Comparison of ENCODE assay signal across 17 cellular contexts in the genomic region with DNA sequence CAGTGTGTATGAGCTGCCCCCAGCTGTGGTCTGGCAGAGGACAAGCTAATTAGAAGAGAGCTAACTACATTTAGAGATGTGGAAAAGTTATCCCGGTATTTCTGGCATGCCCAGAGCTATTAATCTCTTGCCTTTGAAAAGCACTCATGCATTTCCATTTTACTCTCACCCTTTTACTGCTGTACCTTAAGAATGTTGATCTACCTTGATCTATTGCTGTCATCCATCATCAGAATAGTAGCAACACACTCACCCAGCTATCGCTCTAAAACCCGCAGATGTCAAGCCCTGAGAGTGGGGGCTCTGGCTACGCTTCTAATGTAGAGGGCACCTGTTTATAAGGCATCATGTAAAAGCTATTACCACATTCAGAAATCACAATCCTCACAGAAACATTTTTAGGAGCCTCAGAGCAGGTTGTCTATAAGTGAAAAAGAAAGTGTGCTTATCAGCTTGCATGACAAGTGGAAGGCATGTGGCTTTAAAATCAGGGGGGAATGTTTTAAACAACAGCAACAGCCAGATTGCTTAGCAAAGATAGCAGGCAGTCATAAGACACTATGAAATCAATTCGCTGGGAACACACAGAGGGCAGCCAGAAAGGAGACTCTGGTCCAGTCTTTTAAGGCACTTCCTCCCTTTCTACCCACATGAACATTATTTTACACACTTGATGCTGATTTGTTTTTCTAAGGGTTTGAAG.
DNase-seq lines count a peak whose midpoint lies in the region; ATAC-seq and TF ChIP-seq lines count a peak whose summit lies in the region.
"Had no signal": no experiment of that assay in that cellular context is flagged by ENCODE, and none has a peak within 500 bp of the region (broad histone marks: within the 10 kb centered on the region; RNA-seq: fewer than 3 reads in every experiment).

No MANE protein-coding gene starts in this region.

- peak; percentile 30 for DNase-seq in NCI-H345 treated with DMSO at 0.1 percent for 48 hours (lab: John Stamatoyannopoulos, UW; ENCODE audit: unreplicated experiment)
- DNase-seq in cardiac fibroblast (ENCODE audit: low read depth in 2 of 2) = peak; percentile 4 to 63
- peak; percentile 85 for DNase-seq in renal cortical epithelial cell (ENCODE audit: low read depth)
- DNase-seq in lower lobe of right lung = no peak
- DNase-seq in retina = no peak
- no peak for DNase-seq in NCI-H146 (lab: John Stamatoyannopoulos, UW)
- DNase-seq: activated CD4-positive, CD25-positive, alpha-beta regulatory T cell treated with anti-CD3 and anti-CD28 coated beads, Interleukin-2, amount 50 U/mL, for 72 hours; activated CD8-positive, alpha-beta memory T cell treated with anti-CD3 and anti-CD28 coated beads, Interleukin-2, amount 50 U/mL, for 4 hours; CD4-positive, CD25-positive, alpha-beta regulatory T cell; cerebellar nuclear complex; GDM1; heart left ventricle; MV-4-11; naive thymus-derived CD4-positive, alpha-beta T cell; Peyer's patch; thyroid gland had no signal

- H3K4me3 ChIP-seq in HEK293 (ENCODE audit: low read depth, low read length) (no peak overlapping the region), cardiac fibroblast (replicated peaks in 1 of 2; ENCODE audit: low read depth in 2 of 2, low read length in 2 of 2) (no peak overlapping the region), lower lobe of right lung (no peak overlapping the region)
- H3K4me3 ChIP-seq: heart left ventricle, Peyer's patch, thyroid gland had no signal

- intact Hi-C loops in lower lobe of right lung (cut with DNase I) = no loop called here

- no peaks in the 10 kb centered on the region for H3K27me3 ChIP-seq in lower lobe of right lung (ENCODE audit: low read depth)
- H3K27me3 ChIP-seq: heart left ventricle, Peyer's patch, thyroid gland had no signal

- H3K4me1 ChIP-seq in HEK293 (ENCODE audit: control insufficient read depth, insufficient read depth, low read length) (no peaks in the 10 kb centered on the region), lower lobe of right lung (no peaks in the 10 kb centered on the region)
- H3K4me1 ChIP-seq: Peyer's patch, thyroid gland had no signal

- ATAC-seq in lower lobe of right lung = no peak
- ATAC-seq: heart left ventricle; naive thymus-derived CD4-positive, alpha-beta T cell had no signal

- CTCF ChIA-PET in HEK293 (lab: Yijun Ruan, JAX) = no interaction called here

- H3K36me3 ChIP-seq in HEK293 (ENCODE audit: control insufficient read depth in 2 of 2, insufficient read depth in 1 of 2, low read length in 2 of 2) = no peaks in the 10 kb centered on the region
- no peaks in the 10 kb centered on the region for H3K36me3 ChIP-seq in lower lobe of right lung
- H3K36me3 ChIP-seq: heart left ventricle, Peyer's patch, thyroid gland had no signal

- POLR2A ChIA-PET in HEK293 (lab: Yijun Ruan, JAX) = no interaction called here

- no peaks in the 10 kb centered on the region for H3K9me3 ChIP-seq in HEK293 (ENCODE audit: control insufficient read depth, insufficient read depth, low read depth, low read length)
- no peaks in the 10 kb centered on the region for H3K9me3 ChIP-seq in lower lobe of right lung
- H3K9me3 ChIP-seq: heart left ventricle, Peyer's patch, thyroid gland had no signal

- TF ChIP-seq CTCF in HEK293 (tag by site-specific recombination; IDR thresholded peaks at IDR 0.05) (no peak), cardiac fibroblast (IDR thresholded peaks at IDR 0.05; ENCODE audit: low read depth, low read length) (no peak), lower lobe of right lung (IDR thresholded peaks at IDR 0.05) (no peak)

- H3K27ac ChIP-seq in HEK293 (ENCODE audit: extremely low read depth, low read depth, low read length) = no peak overlapping the region
- H3K27ac ChIP-seq in lower lobe of right lung = no peak overlapping the region
- H3K27ac ChIP-seq: heart left ventricle, Peyer's patch, thyroid gland had no signal

TF ChIP-seq in HEK293, 187 proteins besides CTCF, POLR2A, EP300 and RAD21:
- TF ChIP-seq ZNF341 (tag by site-specific recombination; IDR thresholded peaks at IDR 0.05; ENCODE audit: low read depth) = peak; percentile 18; the same call in 1 of the 2 replicates
- TF ChIP-seq, protein P1, sequence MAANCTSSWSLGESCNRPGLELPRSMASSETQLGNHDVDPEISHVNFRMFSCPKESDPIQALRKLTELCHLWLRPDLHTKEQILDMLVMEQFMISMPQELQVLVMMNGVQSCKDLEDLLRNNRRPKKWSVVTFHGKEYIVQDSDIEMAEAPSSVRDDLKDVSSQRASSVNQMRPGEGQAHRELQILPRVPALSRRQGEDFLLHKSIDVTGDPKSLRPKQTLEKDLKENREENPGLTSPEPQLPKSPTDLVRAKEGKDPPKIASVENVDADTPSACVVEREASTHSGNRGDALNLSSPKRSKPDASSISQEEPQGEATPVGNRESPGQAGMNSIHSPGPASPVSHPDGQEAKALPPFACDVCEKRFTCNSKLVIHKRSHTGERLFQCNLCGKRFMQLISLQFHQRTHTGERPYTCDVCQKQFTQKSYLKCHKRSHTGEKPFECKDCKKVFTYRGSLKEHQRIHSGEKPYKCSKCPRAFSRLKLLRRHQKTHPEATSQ (tag by site-specific recombination; IDR thresholded peaks at IDR 0.05) = no peak

Comparison
In these comparisons a context has a peak if more than half of its experiments do, and no peak if none do; other contexts are left out.
1. DNase-seq: peak in NCI-H345 treated with DMSO at 0.1 percent for 48 hours (single experiment), cardiac fibroblast (2 of 2) and renal cortical epithelial cell (single experiment); none in lower lobe of right lung (single experiment), retina (single experiment) and NCI-H146 (single experiment).